21 cellular contexts compared by ENCODE assay signal in the genomic region with DNA sequence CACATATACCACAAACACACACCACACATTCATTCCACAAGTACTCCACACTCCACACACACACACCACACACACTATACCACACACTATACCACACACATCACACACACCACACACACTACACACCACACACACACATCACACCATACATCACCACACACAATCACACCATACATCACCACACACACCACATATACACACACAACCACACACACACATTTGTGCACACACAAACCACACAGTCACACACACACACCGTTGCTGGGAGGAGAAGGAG.
A peak's percentile ranks its signal among the peaks of the same experiment; 100 is the strongest.
DNase-seq lines count a peak whose midpoint lies in the region; ATAC-seq, FAIRE-seq and TF ChIP-seq lines count a peak whose summit lies in the region.
"Had no signal": no experiment of that assay in that cellular context is flagged by ENCODE, and none has a peak within 500 bp of the region (broad histone marks: within the 10 kb centered on the region; RNA-seq: fewer than 3 reads in every experiment).

No MANE protein-coding gene starts in this region.

- H3K27ac ChIP-seq in mesendoderm (ENCODE audit: low read depth, low read length), result no peak overlapping the region
- H3K27ac ChIP-seq: GM23248 had no signal

- H2AK5ac ChIP-seq in mesendoderm (ENCODE audit: low read length), result no peak overlapping the region

- no peak overlapping the region for H2BK120ac ChIP-seq in mesendoderm (ENCODE audit: low read depth, low read length)

- WGBS in mesendoderm (ENCODE audit: extremely low coverage, insufficient coverage, low lambda C conversion rate), result no CpG with 5 or more reads among the region's 1 CpG

- no peaks in the 10 kb centered on the region for H3K79me1 ChIP-seq in mesendoderm (ENCODE audit: low read length)

- no peaks in the 10 kb centered on the region for H3K27me3 ChIP-seq in mesendoderm (ENCODE audit: insufficient read depth, low read length, poor library complexity)
- H3K27me3 ChIP-seq: MG63 had no signal

- no peak overlapping the region for H3K4me3 Mint-ChIP-seq in activated CD4-positive, alpha-beta T cell treated with anti-CD3 and anti-CD28 coated beads, Interleukin-2, amount 10 ng/mL, durations not matched to agents 7 days and 5 days
- H3K4me3 Mint-ChIP-seq: B cell had no signal

- H3K4me1 ChIP-seq in mesendoderm (ENCODE audit: control insufficient read depth, low read depth, low read length), result no peaks in the 10 kb centered on the region

- CTCF ChIA-PET in activated CD4-positive, alpha-beta T cell treated with anti-CD3 and anti-CD28 coated beads, Interleukin-2, amount 10 ng/mL, durations not matched to agents 7 days and 5 days (lab: Charles Lee), result interaction anchor here (1.2 to 1.8 kb wide), 3 partner anchors 284 to 317 kb away, joined by 3 to 20 read pairs (median 7); no protein-coding TSS in a partner anchor

- no peaks in the 10 kb centered on the region for H3K36me3 ChIP-seq in mesendoderm (ENCODE audit: control insufficient read depth, insufficient read depth, low read length)
- H3K36me3 ChIP-seq: MG63 had no signal

- H3K23ac ChIP-seq in mesendoderm (ENCODE audit: low read length), result no peak overlapping the region

- H3K4me2 ChIP-seq in mesendoderm (ENCODE audit: low read length), result no peak overlapping the region

- no peak overlapping the region for H3K18ac ChIP-seq in mesendoderm (ENCODE audit: low read length)

- no peak overlapping the region for H2BK15ac ChIP-seq in mesendoderm (replicated peaks; ENCODE audit: low read depth)

- no peaks in the 10 kb centered on the region for H3K79me2 ChIP-seq in mesendoderm (ENCODE audit: control insufficient read depth, insufficient read depth, low read length)

- H3K56ac ChIP-seq in mesendoderm (ENCODE audit: low read length), result peak overlapping the region; percentile 34

- H3K9ac ChIP-seq in mesendoderm (ENCODE audit: low read length), result no peak overlapping the region
- H3K9ac ChIP-seq: GM23248 had no signal

- H3K36me3 Mint-ChIP-seq in activated CD4-positive, alpha-beta T cell treated with anti-CD3 and anti-CD28 coated beads, Interleukin-2, amount 10 ng/mL, durations not matched to agents 7 days and 5 days (ENCODE audit: low read depth), result no peaks in the 10 kb centered on the region

- H4K5ac ChIP-seq in mesendoderm (ENCODE audit: low read length), result no peak overlapping the region

- no peak overlapping the region for H4K8ac ChIP-seq in mesendoderm (ENCODE audit: low read depth, low read length)

- H3K27ac Mint-ChIP-seq in activated CD4-positive, alpha-beta T cell treated with anti-CD3 and anti-CD28 coated beads, Interleukin-2, amount 10 ng/mL, durations not matched to agents 7 days and 5 days, result no peak overlapping the region
- H3K27ac Mint-ChIP-seq: B cell had no signal

- no peak for ATAC-seq in HG03175 (IDR thresholded peaks at IDR 0.05; ENCODE audit: unreplicated experiment)
- ATAC-seq: Right ventricle myocardium inferior had no signal

- no peaks in the 10 kb centered on the region for H3K9me3 Mint-ChIP-seq in activated CD4-positive, alpha-beta T cell treated with anti-CD3 and anti-CD28 coated beads, Interleukin-2, amount 10 ng/mL, durations not matched to agents 7 days and 5 days

- no peak for FAIRE-seq in D721Med (lab: Jason Lieb, UNC)
- FAIRE-seq in GM12892 (lab: Jason Lieb, UNC), result no peak
- FAIRE-seq: G401.6, RCC 7860 had no signal

- no peak overlapping the region for H3K4me3 ChIP-seq in mesendoderm (ENCODE audit: low read length)
- H3K4me3 ChIP-seq: GM23248, MG63 had no signal

- H2BK5ac ChIP-seq in mesendoderm (ENCODE audit: low read length), result no peak overlapping the region

- TF ChIP-seq POLR2A in GM12892 (IDR thresholded peaks at IDR 0.05; ENCODE audit: low read depth, low read length), result no peak

- POLR2A ChIA-PET in activated CD4-positive, alpha-beta T cell treated with anti-CD3 and anti-CD28 coated beads, Interleukin-2, amount 10 ng/mL, durations not matched to agents 7 days and 5 days (lab: Charles Lee), result no interaction called here

- peak; percentile 3 for DNase-seq in activated CD4-positive, alpha-beta T cell treated with anti-CD3 and anti-CD28 coated beads, Interleukin-2, amount 10 ng/mL, durations not matched to agents 7 days and 5 days
- DNase-seq in activated CD4-positive, alpha-beta T cell treated with anti-CD3 and anti-CD28 coated beads, Interleukin-2, amount 50 U/mL, for 1 hour, result no peak
- DNase-seq in D721Med (ENCODE audit: insufficient read length, low spot score), result peak; percentile 11
- DNase-seq in ecto neural progenitor cell (ENCODE audit: low spot score), result peak; percentile 10
- no peak for DNase-seq in mesendoderm
- DNase-seq in NCI-H446 (lab: John Stamatoyannopoulos, UW), result no peak
- DNase-seq in GM12892 (ENCODE audit: insufficient read length), result no peak
- DNase-seq: 8988T, Karpas-422, MG63, NCI-H1092, NCI-H1436 treated with DMSO at 0.1 percent for 48 hours, NCI-H2081, NCI-H446 treated with DMSO at 0.1 percent for 48 hours, NCI-H69 had no signal

- no peaks in the 10 kb centered on the region for H3K27me3 Mint-ChIP-seq in activated CD4-positive, alpha-beta T cell treated with anti-CD3 and anti-CD28 coated beads, Interleukin-2, amount 10 ng/mL, durations not matched to agents 7 days and 5 days

- no peak for TF ChIP-seq CTCF in D721Med (IDR thresholded peaks at IDR 0.05; ENCODE audit: insufficient read depth, missing control alignments)

- peaks cover 3% of the 10 kb centered on the region for H3K4me1 Mint-ChIP-seq in activated CD4-positive, alpha-beta T cell treated with anti-CD3 and anti-CD28 coated beads, Interleukin-2, amount 10 ng/mL, durations not matched to agents 7 days and 5 days
- H3K4me1 Mint-ChIP-seq: B cell had no signal

- no peak overlapping the region for H3K4ac ChIP-seq in mesendoderm (ENCODE audit: low read depth, low read length)

Comparison
In these comparisons a context has a peak if more than half of its experiments do, and no peak if none do; other contexts are left out.
1. DNase-seq: peak in activated CD4-positive, alpha-beta T cell treated with anti-CD3 and anti-CD28 coated beads, Interleukin-2, amount 10 ng/mL, durations not matched to agents 7 days and 5 days (single experiment), D721Med (single experiment) and ecto neural progenitor cell (single experiment); none in activated CD4-positive, alpha-beta T cell treated with anti-CD3 and anti-CD28 coated beads, Interleukin-2, amount 50 U/mL, for 1 hour (single experiment), mesendoderm (single experiment), NCI-H446 (0 of 2) and GM12892 (single experiment).